1 cellular context compared by ENCODE assay signal in genomic region chr21:24188511-24188910, GRCh38.
TF ChIP-seq lines count a peak whose summit lies in the region.

No MANE protein-coding gene starts in this region.

TF ChIP-seq in SK-N-SH treated with all-trans-retinoic acid at 6 μM for 48 hours, 23 proteins besides CTCF, POLR2A, EP300 and RAD21 (continued from another document):
- no peak for TF ChIP-seq CSRNP3 (CRISPR knock-in tag; IDR thresholded peaks at IDR 0.05)
